27 cellular contexts compared by ENCODE assay signal in genomic region chr1:214895226-214895625, GRCh38.
"Had no signal": no experiment of that assay in that cellular context is flagged by ENCODE, and none has a peak within 500 bp of the region (broad histone marks: within the 10 kb centered on the region; RNA-seq: fewer than 3 reads in every experiment).

No MANE protein-coding gene starts in this region.

- H3K4me1 Mint-ChIP-seq: naive B cell; neural crest cell; stimulated activated naive CD8-positive, alpha-beta T cell treated with anti-CD3 and anti-CD28 coated beads, Interleukin-15, amount 100 ng/mL, for 72 hours had no signal

- H3K36me3 ChIP-seq: left ventricle myocardium inferior, ovary, suprapubic skin, transverse colon, uterus had no signal

- DNase-seq: activated CD4-positive, alpha-beta memory T cell treated with anti-CD3 and anti-CD28 coated beads for 36 hours; activated CD4-positive, alpha-beta T cell treated with anti-CD3 and anti-CD28 coated beads for 4 hours; activated T-cell treated with anti-CD3 and anti-CD28 coated beads for 4 hours; amniotic stem cell; body of pancreas; central memory CD4-positive, alpha-beta T cell; dorsolateral prefrontal cortex; foreskin melanocyte; hypothalamus; kidney; left ventricle myocardium inferior; mucosa of descending colon; naive B cell; ovary; stimulated activated CD4-positive, alpha-beta T cell treated with anti-CD3 and anti-CD28 coated beads, Interleukin-4, amount 100 ng/mL, for 1 hour; stimulated activated naive CD8-positive, alpha-beta T cell treated with anti-CD3 and anti-CD28 coated beads, Interleukin-15, amount 100 ng/mL, for 72 hours; T-helper 2 cell; transverse colon; uterus had no signal

- H3K27me3 Mint-ChIP-seq: naive B cell; stimulated activated naive CD8-positive, alpha-beta T cell treated with anti-CD3 and anti-CD28 coated beads, Interleukin-15, amount 100 ng/mL, for 72 hours had no signal

- H3K27ac Mint-ChIP-seq: activated CD4-positive, alpha-beta memory T cell treated with anti-CD3 and anti-CD28 coated beads for 36 hours; activated naive CD8-positive, alpha-beta T cell; activated T-helper 1 cell treated with anti-CD3 and anti-CD28 coated beads, Interleukin-12 subunit alpha, Interleukin-12 subunit beta, Interleukin-2, Interleukin-4 antibody, amounts not matched to agents 30 ng/mL and 10 ng/mL and 1 ng/mL, durations not matched to agents 14 hours and 24 hours and 36 hours; naive B cell; stimulated activated naive CD8-positive, alpha-beta T cell treated with anti-CD3 and anti-CD28 coated beads, Interleukin-15, amount 100 ng/mL, for 72 hours; WTC11 had no signal

- H3K4me1 ChIP-seq: body of pancreas, left ventricle myocardium inferior, suprapubic skin, transverse colon, uterus had no signal

- H3K9me3 ChIP-seq: body of pancreas, ovary, suprapubic skin, transverse colon, uterus had no signal

- H3K27me3 ChIP-seq: body of pancreas, dorsolateral prefrontal cortex, ovary, suprapubic skin, transverse colon, uterus had no signal

- ATAC-seq: body of pancreas; mucosa of descending colon; sciatic nerve; stimulated activated naive CD8-positive, alpha-beta T cell treated with anti-CD3 and anti-CD28 coated beads, Interleukin-15, amount 100 ng/mL, for 72 hours; WTC11 had no signal

- H3K27ac ChIP-seq: body of pancreas, dorsolateral prefrontal cortex, epithelial cell of prostate, left ventricle myocardium inferior, ovary, suprapubic skin, transverse colon, uterus had no signal

- H3K4me3 ChIP-seq: body of pancreas, dorsolateral prefrontal cortex, left ventricle myocardium inferior, mucosa of descending colon, ovary, smooth muscle cell, suprapubic skin, transverse colon, uterus had no signal

- H3K9me3 Mint-ChIP-seq: activated CD4-positive, alpha-beta memory T cell treated with anti-CD3 and anti-CD28 coated beads for 36 hours; activated T-helper 1 cell treated with anti-CD3 and anti-CD28 coated beads, Interleukin-12 subunit alpha, Interleukin-12 subunit beta, Interleukin-2, Interleukin-4 antibody, amounts not matched to agents 30 ng/mL and 10 ng/mL and 1 ng/mL, durations not matched to agents 14 hours and 24 hours and 36 hours; neural crest cell; stimulated activated naive CD8-positive, alpha-beta T cell treated with anti-CD3 and anti-CD28 coated beads, Interleukin-15, amount 100 ng/mL, for 72 hours had no signal

- H3K4me3 Mint-ChIP-seq: activated CD4-positive, alpha-beta memory T cell treated with anti-CD3 and anti-CD28 coated beads for 36 hours; activated naive CD8-positive, alpha-beta T cell; activated T-helper 1 cell treated with anti-CD3 and anti-CD28 coated beads, Interleukin-12 subunit alpha, Interleukin-12 subunit beta, Interleukin-2, Interleukin-4 antibody, amounts not matched to agents 30 ng/mL and 10 ng/mL and 1 ng/mL, durations not matched to agents 14 hours and 24 hours and 36 hours; naive B cell; neural crest cell; stimulated activated naive CD8-positive, alpha-beta T cell treated with anti-CD3 and anti-CD28 coated beads, Interleukin-15, amount 100 ng/mL, for 72 hours; WTC11 had no signal

- H3K36me3 Mint-ChIP-seq: activated CD4-positive, alpha-beta memory T cell treated with anti-CD3 and anti-CD28 coated beads for 36 hours; naive B cell; WTC11 had no signal
